ENCODE assay signal across 20 cellular contexts in genomic region chr3:171056528-171056927, GRCh38. TPM values are rescaled to one million over a fixed set of nuclear protein-coding genes. Genes with fewer than 3 reads are reported as not detected.
DNase-seq lines count a peak whose midpoint lies in the region; ATAC-seq, FAIRE-seq and TF ChIP-seq lines count a peak whose summit lies in the region.
"Had no signal": no experiment of that assay in that cellular context is flagged by ENCODE, and none has a peak within 500 bp of the region (broad histone marks: within the 10 kb centered on the region; RNA-seq: fewer than 3 reads in every experiment).

No MANE protein-coding gene starts in this region.

- ATAC-seq in A549: peak in 1 of 2 experiments; percentile 72; a peak in 3 of 6 replicates
- ATAC-seq in foreskin keratinocyte: peak; percentile 61
- no peak for ATAC-seq in GM21529 (IDR thresholded peaks at IDR 0.05; ENCODE audit: unreplicated experiment)
- no peak for ATAC-seq in GM19463 (IDR thresholded peaks at IDR 0.05; ENCODE audit: unreplicated experiment)
- ATAC-seq: stimulated activated effector memory CD8-positive, alpha-beta T cell treated with anti-CD3 and anti-CD28 coated beads, Interleukin-12 subunit alpha, Interleukin-12 subunit beta, amount 100 ng/mL, for 72 hours had no signal

- WGBS in A549 (ENCODE audit: missing lambda C conversion rate): 39% methylated on average over 5 of the region's 5 CpGs
- 80 to 92% (median 87%) methylated on average over 5 of the region's 5 CpGs for WGBS in spleen, 5 donors

- H3K9me3 ChIP-seq in A549 (no peaks in the 10 kb centered on the region), astrocyte (ENCODE audit: insufficient read depth, low read depth, low read length) (no peaks in the 10 kb centered on the region), spleen (no peaks in the 10 kb centered on the region)
- H3K9me3 ChIP-seq: left lung, pancreas had no signal

- peaks cover 2% of the 10 kb centered on the region for H3K36me3 Mint-ChIP-seq in astrocyte (ENCODE audit: low read depth, unreplicated experiment)
- H3K36me3 Mint-ChIP-seq: stimulated activated effector memory CD8-positive, alpha-beta T cell treated with anti-CD3 and anti-CD28 coated beads, Interleukin-12 subunit alpha, Interleukin-12 subunit beta, amount 100 ng/mL, for 72 hours; type B pancreatic cell had no signal

- H3K27ac ChIP-seq in A549 (peak overlapping the region; percentile 68 to 86), astrocyte (ENCODE audit: low read depth, low read length) (peak overlapping the region; percentile 79), foreskin keratinocyte (no peak overlapping the region), spleen (no peak overlapping the region)
- H3K27ac ChIP-seq: left lung, pancreas had no signal

- FAIRE-seq in A549 (lab: Jason Lieb, UNC): no peak
- FAIRE-seq in astrocyte (lab: Jason Lieb, UNC): no peak
- FAIRE-seq: pancreas had no signal

- H3K27ac Mint-ChIP-seq in astrocyte (ENCODE audit: unreplicated experiment): no peak overlapping the region
- H3K27ac Mint-ChIP-seq: dendritic cell treated with granulocyte-macrophage colony-stimulating factor and Interleukin-4, amounts not matched to agents 40 ng/mL and 50 ng/mL, for 4 days; stimulated activated effector memory CD8-positive, alpha-beta T cell treated with anti-CD3 and anti-CD28 coated beads, Interleukin-12 subunit alpha, Interleukin-12 subunit beta, amount 100 ng/mL, for 72 hours; type B pancreatic cell had no signal

- H3K36me3 ChIP-seq in astrocyte (ENCODE audit: insufficient read depth, low read length) (no peaks in the 10 kb centered on the region), spleen (no peaks in the 10 kb centered on the region)
- H3K36me3 ChIP-seq: left lung, MG63, pancreas had no signal

- peak in 1 of 2 experiments; percentile 26 for DNase-seq in A549 (ENCODE audit: low read depth in 1 of 2, low spot score in 1 of 2)
- DNase-seq in HT-29 (ENCODE audit: low spot score): peak; percentile 23
- DNase-seq in astrocyte (ENCODE audit: low read depth): peak; percentile 74
- peak in 1 of 2 donors; percentile 32 for DNase-seq in foreskin keratinocyte
- no peak for DNase-seq in occipital lobe (lab: John Stamatoyannopoulos, UW)
- no peak for DNase-seq in spleen
- DNase-seq: ACHN; activated CD4-positive, alpha-beta T cell treated with anti-CD3 and anti-CD28 coated beads, Interleukin-2, amount 50 U/mL, for 1 hour; activated naive CD4-positive, alpha-beta T cell; aorta; left lung; MG63; pancreas had no signal

- CTCF ChIA-PET in A549 (lab: Yijun Ruan, JAX): no interaction called here

- H3K4me1 ChIP-seq in A549 (peaks cover 53% of the 10 kb centered on the region), astrocyte (ENCODE audit: insufficient read depth, low read length) (peaks cover 19% of the 10 kb centered on the region), foreskin keratinocyte (no peaks in the 10 kb centered on the region), spleen (no peaks in the 10 kb centered on the region)
- H3K4me1 ChIP-seq: left lung had no signal

- H3K27me3 Mint-ChIP-seq in astrocyte (ENCODE audit: low read depth, unreplicated experiment): no peaks in the 10 kb centered on the region
- H3K27me3 Mint-ChIP-seq: dendritic cell treated with granulocyte-macrophage colony-stimulating factor and Interleukin-4, amounts not matched to agents 40 ng/mL and 50 ng/mL, for 4 days; type B pancreatic cell had no signal

- no peak for TF ChIP-seq RAD21 in A549 (conservative IDR thresholded peaks at IDR 0.05 in 1 of 2, IDR thresholded peaks at IDR 0.05 in 1 of 2)

- H4K20me1 ChIP-seq in astrocyte (ENCODE audit: insufficient read depth, low read length): no peaks in the 10 kb centered on the region

- intact Hi-C loops in spleen (cut with DNase I; ENCODE audit: low total_unique reads): no loop called here

- peaks cover 6% of the 10 kb centered on the region for H3K9me3 Mint-ChIP-seq in astrocyte (ENCODE audit: unreplicated experiment)
- H3K9me3 Mint-ChIP-seq: dendritic cell treated with granulocyte-macrophage colony-stimulating factor and Interleukin-4, amounts not matched to agents 40 ng/mL and 50 ng/mL, for 4 days; stimulated activated effector memory CD8-positive, alpha-beta T cell treated with anti-CD3 and anti-CD28 coated beads, Interleukin-12 subunit alpha, Interleukin-12 subunit beta, amount 100 ng/mL, for 72 hours had no signal

- POLR2A ChIA-PET in A549 (lab: Yijun Ruan, JAX): no interaction called here

- H3K4me3 ChIP-seq in A549 (no peak overlapping the region), astrocyte (ENCODE audit: insufficient read depth, low read depth, low read length) (no peak overlapping the region), spleen (no peak overlapping the region)
- H3K4me3 ChIP-seq: left lung, MG63, pancreas had no signal

- H3K27me3 ChIP-seq in astrocyte (ENCODE audit: insufficient read depth, low read length): no peaks in the 10 kb centered on the region
- no peaks in the 10 kb centered on the region for H3K27me3 ChIP-seq in foreskin keratinocyte
- no peaks in the 10 kb centered on the region for H3K27me3 ChIP-seq in spleen (replicated peaks in 1 of 7)
- H3K27me3 ChIP-seq: left lung, MG63, pancreas had no signal

- H2AFZ ChIP-seq in astrocyte (ENCODE audit: low read depth, low read length): no peak overlapping the region

- no peak overlapping the region for H3K4me3 Mint-ChIP-seq in astrocyte (ENCODE audit: unreplicated experiment)
- H3K4me3 Mint-ChIP-seq: dendritic cell treated with granulocyte-macrophage colony-stimulating factor and Interleukin-4, amounts not matched to agents 40 ng/mL and 50 ng/mL, for 4 days; stimulated activated effector memory CD8-positive, alpha-beta T cell treated with anti-CD3 and anti-CD28 coated beads, Interleukin-12 subunit alpha, Interleukin-12 subunit beta, amount 100 ng/mL, for 72 hours; type B pancreatic cell had no signal

- H3K4me2 ChIP-seq in A549 (peak overlapping the region; percentile 81), astrocyte (ENCODE audit: low read length) (peak overlapping the region; percentile 63)

- TF ChIP-seq CTCF in A549 (IDR thresholded peaks at IDR 0.05) (no peak), astrocyte (IDR thresholded peaks at IDR 0.05; ENCODE audit: insufficient read depth, low read depth, low read length) (no peak), foreskin keratinocyte (conservative IDR thresholded peaks at IDR 0.05) (no peak), spleen (IDR thresholded peaks at IDR 0.05 in 8 of 11, conservative IDR thresholded peaks at IDR 0.05 in 3 of 11) (no peak)

- no peak for TF ChIP-seq EP300 in A549 (IDR thresholded peaks at IDR 0.05)

- H3K79me2 ChIP-seq in astrocyte (ENCODE audit: insufficient read depth, low read length): no peaks in the 10 kb centered on the region

- H3K4me1 Mint-ChIP-seq in astrocyte (ENCODE audit: low read depth, unreplicated experiment): peaks cover 7% of the 10 kb centered on the region
- H3K4me1 Mint-ChIP-seq: stimulated activated effector memory CD8-positive, alpha-beta T cell treated with anti-CD3 and anti-CD28 coated beads, Interleukin-12 subunit alpha, Interleukin-12 subunit beta, amount 100 ng/mL, for 72 hours had no signal

- no peak overlapping the region for H3K9ac ChIP-seq in astrocyte (ENCODE audit: low read length)

- TF ChIP-seq POLR2A in A549 (IDR thresholded peaks at IDR 0.05; ENCODE audit: low read length): no peak
- TF ChIP-seq POLR2A in spleen (IDR thresholded peaks at IDR 0.05): no peak

TF ChIP-seq in A549, 52 proteins besides CTCF, POLR2A, EP300 and RAD21:
- no peak for TF ChIP-seq TP53 (CRISPR knock-in tag; IDR thresholded peaks at IDR 0.05)
- TF ChIP-seq BHLHE40 (IDR thresholded peaks at IDR 0.05; ENCODE audit: low read depth, low read length): no peak
- TF ChIP-seq ZNF302 (CRISPR knock-in tag; IDR thresholded peaks at IDR 0.05): no peak
- no peak for TF ChIP-seq CHD4 (IDR thresholded peaks at IDR 0.05; ENCODE audit: borderline replicate concordance)
- TF ChIP-seq MAFK (IDR thresholded peaks at IDR 0.05; ENCODE audit: partially characterized antibody): no peak
TF ChIP-seq in A549: peak in this region for 0.

RNA-seq across cellular contexts. Expression of gene SLC2A2, which starts 30.0 kb away (rescaled TPM):
- polyA plus RNA-seq in A549 (2011; rRNA removed): not detected in 2 replicates
- polyA plus RNA-seq in A549 (2012; cell fraction: cytosol; rRNA removed): not detected in 2 replicates
- not detected in 2 replicates for polyA plus RNA-seq in A549 (2012; cell fraction: nucleus; rRNA removed)
- not detected in 3 replicates for polyA plus RNA-seq in A549 (2017; fragmentation: RNase III; extraction: RNeasy Plus Mini Kit Qiagen cat#74134 plus additional on column Dnase treatment)
- not detected in 2 replicates for polyA minus RNA-seq in A549 (2011; rRNA and poly(A)+ RNA removed)
- total RNA-seq in HT-29 (2014; rRNA removed; shearing (Covaris generic)): 0.03 and 0.05 TPM in 2 replicates
- total RNA-seq in astrocyte: not detected in 2 replicates
- total RNA-seq in foreskin keratinocyte: not detected in 2 replicates
- polyA plus RNA-seq in foreskin keratinocyte: not detected in 2 replicates
- not detected for total RNA-seq in occipital lobe
- total RNA-seq in spleen: not detected
- not detected for polyA plus RNA-seq in spleen
- total RNA-seq: aorta, G401, left lung, SK-MEL-5 had no signal

Comparison
In these comparisons a context has a peak if more than half of its experiments do, and no peak if none do; other contexts are left out.
1. DNase-seq: peak in HT-29 (single experiment) and astrocyte (single experiment); none in occipital lobe (single experiment) and spleen (single experiment).
2. H3K27ac ChIP-seq: peak in A549 (2 of 2) and astrocyte (single experiment); none in foreskin keratinocyte (single experiment) and spleen (0 of 8).